ENCODE assay signal across 12 cellular contexts in genomic region chr2:111930875-111931274, GRCh38. TPM values are rescaled to one million over a fixed set of nuclear protein-coding genes. Genes with fewer than 3 reads are reported as not detected.
DNase-seq lines count a peak whose midpoint lies in the region; ATAC-seq, FAIRE-seq and TF ChIP-seq lines count a peak whose summit lies in the region.
"Had no signal": no experiment of that assay in that cellular context is flagged by ENCODE, and none has a peak within 500 bp of the region (broad histone marks: within the 10 kb centered on the region; RNA-seq: fewer than 3 reads in every experiment).

No MANE protein-coding gene starts in this region.

- no peak for TF ChIP-seq CTCF in activated CD8-positive, alpha-beta T cell treated with anti-CD3 and anti-CD28 coated beads for 36 hours (IDR thresholded peaks at IDR 0.05)
- no peak for TF ChIP-seq CTCF in stomach (IDR thresholded peaks at IDR 0.05)

- TF ChIP-seq POLR2A in stomach (IDR thresholded peaks at IDR 0.05) = no peak

- no peaks in the 10 kb centered on the region for H3K9me3 Mint-ChIP-seq in activated CD8-positive, alpha-beta T cell treated with anti-CD3 and anti-CD28 coated beads for 36 hours
- H3K9me3 Mint-ChIP-seq: activated B cell treated with CpG ODN at 0.5 μM for 24 hours had no signal

- H3K36me3 ChIP-seq in stomach = peaks cover 4 to 32% (median 30%) of the 10 kb centered on the region in 4 donors

- H3K27me3 Mint-ChIP-seq in activated CD8-positive, alpha-beta T cell treated with anti-CD3 and anti-CD28 coated beads for 36 hours = peaks cover 5% of the 10 kb centered on the region

- peak; percentile 25 for DNase-seq in stimulated activated CD4-positive, alpha-beta T cell treated with anti-CD3 and anti-CD28 coated beads, Interleukin-1b, Interleukin-23, amount 100 ng/mL, for 48 hours
- no peak for DNase-seq in stimulated activated CD4-positive, alpha-beta T cell treated with anti-CD3 and anti-CD28 coated beads, Interleukin-12 subunit alpha, Interleukin-12 subunit beta, amount 100 ng/mL, for 4 hours
- DNase-seq in activated CD8-positive, alpha-beta T cell treated with anti-CD3 and anti-CD28 coated beads for 36 hours = peak; percentile 39
- DNase-seq in fibroblast of peridontal ligament (ENCODE audit: extremely low read depth) (peak; percentile 50), urothelium cell line (ENCODE audit: low spot score) (peak; percentile 56), stomach (no peak), NCI-H2227 treated with DMSO at 0.1 percent for 48 hours (lab: John Stamatoyannopoulos, UW) (no peak)
- DNase-seq: activated B cell treated with CpG ODN at 0.5 μM for 24 hours; naive thymus-derived CD4-positive, alpha-beta T cell had no signal

- H3K4me1 Mint-ChIP-seq in activated CD8-positive, alpha-beta T cell treated with anti-CD3 and anti-CD28 coated beads for 36 hours (ENCODE audit: low read depth) = peaks cover 10% of the 10 kb centered on the region
- H3K4me1 Mint-ChIP-seq: activated B cell treated with CpG ODN at 0.5 μM for 24 hours had no signal

- no peak overlapping the region for H3K4me3 Mint-ChIP-seq in activated CD8-positive, alpha-beta T cell treated with anti-CD3 and anti-CD28 coated beads for 36 hours
- H3K4me3 Mint-ChIP-seq: activated B cell treated with CpG ODN at 0.5 μM for 24 hours had no signal

- 70 to 79% (median 76%) methylated on average over 2 of the region's 2 CpGs for WGBS in stomach, 5 donors

- H3K27me3 ChIP-seq in stomach = no peaks in the 10 kb centered on the region

- H3K4me1 ChIP-seq in stomach = peaks cover 7 to 33% (median 12%) of the 10 kb centered on the region in 4 donors

- no peaks in the 10 kb centered on the region for H3K36me3 Mint-ChIP-seq in activated CD8-positive, alpha-beta T cell treated with anti-CD3 and anti-CD28 coated beads for 36 hours (ENCODE audit: low read depth)

- H3K27ac Mint-ChIP-seq in activated CD8-positive, alpha-beta T cell treated with anti-CD3 and anti-CD28 coated beads for 36 hours = no peak overlapping the region
- H3K27ac Mint-ChIP-seq: activated B cell treated with CpG ODN at 0.5 μM for 24 hours had no signal

- peak; percentile 86 for ATAC-seq in activated CD8-positive, alpha-beta T cell treated with anti-CD3 and anti-CD28 coated beads for 36 hours
- ATAC-seq in GM19328 (IDR thresholded peaks at IDR 0.05; ENCODE audit: unreplicated experiment) = no peak
- ATAC-seq: naive thymus-derived CD4-positive, alpha-beta T cell had no signal

- no peak overlapping the region for H3K27ac ChIP-seq in stomach
- H3K27ac ChIP-seq: HL-60 had no signal

- CTCF ChIA-PET in activated CD8-positive, alpha-beta T cell treated with anti-CD3 and anti-CD28 coated beads for 36 hours (lab: Charles Lee) = no interaction called here

- no peak overlapping the region for H3K4me3 ChIP-seq in stomach

- POLR2A ChIA-PET in activated CD8-positive, alpha-beta T cell treated with anti-CD3 and anti-CD28 coated beads for 36 hours (lab: Charles Lee) = no interaction called here

- intact Hi-C loops in activated CD8-positive, alpha-beta T cell treated with anti-CD3 and anti-CD28 coated beads for 36 hours (cut with micrococcal nuclease) = no loop called here
- intact Hi-C loops in stomach (cut with DNase I; ENCODE audit: low total_unique reads) = no loop called here

- H3K9me3 ChIP-seq in stomach = no peaks in the 10 kb centered on the region

- no peak for FAIRE-seq in urothelium cell line (lab: Jason Lieb, UNC)
- FAIRE-seq: endometrium had no signal

- no peak for TF ChIP-seq EP300 in stomach (IDR thresholded peaks at IDR 0.05)

RNA-seq across cellular contexts. Expression of gene MERTK, which starts 32.5 kb away (rescaled TPM):
- total RNA-seq in activated CD8-positive, alpha-beta T cell treated with anti-CD3 and anti-CD28 coated beads for 36 hours = under 1 TPM; 0.43 to 0.70 TPM
- 10 to 100 TPM in 4 of 5 donors, 1 to 10 TPM in 1; 6.1 to 21.8 (median 17.4) TPM for total RNA-seq in stomach
- 1 to 10 TPM; 3.9 to 5.7 (median 5.3) TPM for polyA plus RNA-seq in stomach
- total RNA-seq: activated B cell treated with CpG ODN at 0.5 μM for 24 hours had no signal
- polyA plus RNA-seq: naive thymus-derived CD4-positive, alpha-beta T cell had no signal

RNA-seq across cellular contexts. Expression of gene ANAPC1, which starts 46.9 kb away (rescaled TPM):
- 100 to 1,000 TPM; 118 to 135 TPM for total RNA-seq in activated CD8-positive, alpha-beta T cell treated with anti-CD3 and anti-CD28 coated beads for 36 hours
- 100 to 1,000 TPM in 1 of 5 donors, 10 to 100 TPM in 4; 60.0 to 200 (median 77.3) TPM for total RNA-seq in stomach
- 1 to 10 TPM; 4.9 to 6.1 (median 5.1) TPM for polyA plus RNA-seq in stomach

Comparison
In these comparisons a context has a peak if more than half of its experiments do, and no peak if none do; other contexts are left out.
1. DNase-seq: peak in stimulated activated CD4-positive, alpha-beta T cell treated with anti-CD3 and anti-CD28 coated beads, Interleukin-1b, Interleukin-23, amount 100 ng/mL, for 48 hours (single experiment), activated CD8-positive, alpha-beta T cell treated with anti-CD3 and anti-CD28 coated beads for 36 hours (single experiment), fibroblast of peridontal ligament (single experiment) and urothelium cell line (single experiment); none in stimulated activated CD4-positive, alpha-beta T cell treated with anti-CD3 and anti-CD28 coated beads, Interleukin-12 subunit alpha, Interleukin-12 subunit beta, amount 100 ng/mL, for 4 hours (single experiment), stomach (single experiment) and NCI-H2227 treated with DMSO at 0.1 percent for 48 hours (single experiment).
2. RNA of gene MERTK, which starts 32.5 kb away (total RNA-seq): 6.1 to 21.8 TPM in stomach; 0.43 to 0.70 TPM in activated CD8-positive, alpha-beta T cell treated with anti-CD3 and anti-CD28 coated beads for 36 hours; every median in the first group is over 4 times any median in the second.